23 cellular contexts compared by ENCODE assay signal in genomic region chr15:79083154-79083553, GRCh38. TPM values are rescaled to one million over a fixed set of nuclear protein-coding genes. Genes with fewer than 3 reads are reported as not detected.
"Had no signal": no experiment of that assay in that cellular context is flagged by ENCODE, and none has a peak within 500 bp of the region (broad histone marks: within the 10 kb centered on the region; RNA-seq: fewer than 3 reads in every experiment).

No MANE protein-coding gene starts in this region.

- H3K4me3 ChIP-seq: MG63, Peyer's patch had no signal

- H3K36me3 Mint-ChIP-seq: activated naive CD4-positive, alpha-beta T cell treated with anti-CD3 and anti-CD28 coated beads, Interleukin-2, amount 50 U/mL, for 24 hours; WTC11 had no signal

- H3K4me3 Mint-ChIP-seq: activated naive CD4-positive, alpha-beta T cell treated with anti-CD3 and anti-CD28 coated beads, Interleukin-2, amount 50 U/mL, for 24 hours; activated T-helper 17 cell treated with anti-CD3 and anti-CD28 coated beads, Interleukin-2, amount 50 U/mL, for 72 hours; central memory CD8-positive, alpha-beta T cell; T-helper 17 cell; WTC11 had no signal

- H3K9me3 ChIP-seq: MG63, Peyer's patch had no signal

- H3K4me1 Mint-ChIP-seq: activated naive CD4-positive, alpha-beta T cell treated with anti-CD3 and anti-CD28 coated beads, Interleukin-2, amount 50 U/mL, for 24 hours; activated T-helper 17 cell treated with anti-CD3 and anti-CD28 coated beads, Interleukin-2, amount 50 U/mL, for 72 hours; WTC11 had no signal

- H3K27ac ChIP-seq: KMS-11, Peyer's patch, RWPE1 had no signal

- DNase-seq: activated CD4-positive, alpha-beta T cell treated with anti-CD3 and anti-CD28 coated beads for 48 hours; activated CD4-positive, alpha-beta T cell treated with anti-CD3 and anti-CD28 coated beads, Interleukin-2, amount 50 U/mL, for 48 hours; activated CD4-positive, CD25-positive, alpha-beta regulatory T cell treated with anti-CD3 and anti-CD28 coated beads, Interleukin-2, amount 50 U/mL, for 72 hours; activated T-cell treated with anti-CD3 and anti-CD28 coated beads for 4 hours; activated T-cell treated with anti-CD3 and anti-CD28 coated beads, Interleukin-2, amount 50 U/mL, for 48 hours; MG63; MV-4-11; NCI-H1092 treated with DMSO at 0.1 percent for 48 hours; NCI-H1417 treated with DMSO at 0.1 percent for 48 hours; NCI-H187; NCI-H2081; NCI-H510A treated with DMSO at 0.1 percent for 48 hours; SIG-M5; T-helper 17 cell; T-helper 9 cell had no signal

- H3K27me3 ChIP-seq: Peyer's patch had no signal

- H3K4me1 ChIP-seq: Peyer's patch had no signal

- H3K4me2 ChIP-seq: KMS-11 had no signal

- H3K27ac Mint-ChIP-seq: activated naive CD4-positive, alpha-beta T cell treated with anti-CD3 and anti-CD28 coated beads, Interleukin-2, amount 50 U/mL, for 24 hours; activated T-helper 17 cell treated with anti-CD3 and anti-CD28 coated beads, Interleukin-2, amount 50 U/mL, for 72 hours; T-helper 17 cell; WTC11 had no signal

- H3K36me3 ChIP-seq: MG63, Peyer's patch had no signal

- H3K9me3 Mint-ChIP-seq: activated naive CD4-positive, alpha-beta T cell treated with anti-CD3 and anti-CD28 coated beads, Interleukin-2, amount 50 U/mL, for 24 hours; activated T-helper 17 cell treated with anti-CD3 and anti-CD28 coated beads, Interleukin-2, amount 50 U/mL, for 72 hours; central memory CD8-positive, alpha-beta T cell had no signal

- H3K9ac ChIP-seq: KMS-11 had no signal

RNA-seq across cellular contexts. Expression of gene RASGRF1, which starts 7.4 kb away (rescaled TPM):
- total RNA-seq: activated T-helper 17 cell treated with anti-CD3 and anti-CD28 coated beads, Interleukin-2, amount 50 U/mL, for 72 hours had no signal
- polyA plus RNA-seq: aorta had no signal
